1 cellular context compared by ENCODE assay signal in genomic region chr2:191318729-191319078, GRCh38.
TF ChIP-seq lines count a peak whose summit lies in the region.

No MANE protein-coding gene starts in this region.

TF ChIP-seq in HepG2, 621 proteins besides CTCF, POLR2A, EP300 and RAD21 (continued from another document and continues in another):
- no peak for TF ChIP-seq FOXO4 (CRISPR knock-in tag; conservative IDR thresholded peaks at IDR 0.05)
- peak; percentile 67 for TF ChIP-seq ZNF652 (CRISPR knock-in tag; IDR thresholded peaks at IDR 0.05; ENCODE audit: borderline replicate concordance, low read depth)
- no peak for TF ChIP-seq TFDP1 (CRISPR knock-in tag; IDR thresholded peaks at IDR 0.05; ENCODE audit: borderline replicate concordance)
- no peak for TF ChIP-seq HOXA7 (CRISPR knock-in tag; IDR thresholded peaks at IDR 0.05)
- no peak for TF ChIP-seq IKZF4 (CRISPR knock-in tag; IDR thresholded peaks at IDR 0.05; ENCODE audit: borderline replicate concordance, low read depth, not compliant biosample characterization)
- no peak for TF ChIP-seq NCOA1 (CRISPR knock-in tag; IDR thresholded peaks at IDR 0.05)
- no peak for TF ChIP-seq ZNF274 (CRISPR knock-in tag; IDR thresholded peaks at IDR 0.05)
- no peak for TF ChIP-seq ZNF253 (CRISPR knock-in tag; IDR thresholded peaks at IDR 0.05; ENCODE audit: borderline replicate concordance)
- no peak for TF ChIP-seq ZBED4 (CRISPR knock-in tag; IDR thresholded peaks at IDR 0.05; ENCODE audit: borderline replicate concordance)
- 0 out of 2 replicates have a peak, but pooled peaks have one; percentile 6 for TF ChIP-seq ETV5 (CRISPR knock-in tag; IDR thresholded peaks at IDR 0.05; ENCODE audit: borderline replicate concordance)
- TF ChIP-seq TRAFD1 (CRISPR knock-in tag; IDR thresholded peaks at IDR 0.05; ENCODE audit: borderline replicate concordance): no peak
- no peak for TF ChIP-seq ZNF451 (CRISPR knock-in tag; IDR thresholded peaks at IDR 0.05)
- TF ChIP-seq ELF4 (CRISPR knock-in tag; IDR thresholded peaks at IDR 0.05; ENCODE audit: borderline replicate concordance): no peak
- no peak for TF ChIP-seq RNF219 (CRISPR knock-in tag; IDR thresholded peaks at IDR 0.05)
- TF ChIP-seq CERS6 (CRISPR knock-in tag; IDR thresholded peaks at IDR 0.05): no peak
- TF ChIP-seq ZKSCAN1 (IDR thresholded peaks at IDR 0.05; ENCODE audit: low read length): no peak
- TF ChIP-seq ZNF737 (CRISPR knock-in tag; IDR thresholded peaks at IDR 0.05; ENCODE audit: borderline replicate concordance): no peak
- TF ChIP-seq ZNF383 (CRISPR knock-in tag; IDR thresholded peaks at IDR 0.05; ENCODE audit: borderline replicate concordance): no peak
- TF ChIP-seq ZNF484 (CRISPR knock-in tag; IDR thresholded peaks at IDR 0.05; ENCODE audit: borderline replicate concordance, low read depth): no peak
- no peak for TF ChIP-seq EZH2 (conservative IDR thresholded peaks at IDR 0.05; ENCODE audit: low read depth, low read length)
- no peak for TF ChIP-seq ZNF724P (CRISPR knock-in tag; IDR thresholded peaks at IDR 0.05; ENCODE audit: borderline replicate concordance)
- TF ChIP-seq STAT5B (CRISPR knock-in tag; IDR thresholded peaks at IDR 0.05): no peak
- no peak for TF ChIP-seq NR3C1 (CRISPR knock-in tag; IDR thresholded peaks at IDR 0.05)
- TF ChIP-seq ZNF33B (CRISPR knock-in tag; IDR thresholded peaks at IDR 0.05): no peak
- TF ChIP-seq KLF15 (CRISPR knock-in tag; IDR thresholded peaks at IDR 0.05; ENCODE audit: borderline replicate concordance): no peak
- TF ChIP-seq TFDP2 (CRISPR knock-in tag; IDR thresholded peaks at IDR 0.05): no peak; the same call in 1 of the 2 replicates
- TF ChIP-seq ZNF296 (CRISPR knock-in tag; conservative IDR thresholded peaks at IDR 0.05): no peak
- no peak for TF ChIP-seq NKX3-1 (CRISPR knock-in tag; IDR thresholded peaks at IDR 0.05)
- no peak for TF ChIP-seq ZNF10 (CRISPR knock-in tag; IDR thresholded peaks at IDR 0.05; ENCODE audit: borderline replicate concordance, low read depth)
- peak; percentile 67; the same call in 1 of the 2 replicates for TF ChIP-seq SIX4 (CRISPR knock-in tag; IDR thresholded peaks at IDR 0.05)
- TF ChIP-seq ZNF24 (IDR thresholded peaks at IDR 0.05): no peak
- TF ChIP-seq ZBTB34 (CRISPR knock-in tag; IDR thresholded peaks at IDR 0.05): no peak
- TF ChIP-seq ZFY (CRISPR knock-in tag; IDR thresholded peaks at IDR 0.05): no peak
- no peak for TF ChIP-seq ZNF430 (CRISPR knock-in tag; IDR thresholded peaks at IDR 0.05)
- TF ChIP-seq MLX (CRISPR knock-in tag; IDR thresholded peaks at IDR 0.05): no peak
- TF ChIP-seq ZNF572 (CRISPR knock-in tag; IDR thresholded peaks at IDR 0.05): no peak
- no peak for TF ChIP-seq CENPBD1 (CRISPR knock-in tag; IDR thresholded peaks at IDR 0.05; ENCODE audit: borderline replicate concordance, low read depth)
- TF ChIP-seq ZC3H13 (CRISPR knock-in tag; IDR thresholded peaks at IDR 0.05): no peak
- TF ChIP-seq PBX2 (CRISPR knock-in tag; IDR thresholded peaks at IDR 0.05): no peak
- no peak for TF ChIP-seq ZNF615 (CRISPR knock-in tag; IDR thresholded peaks at IDR 0.05; ENCODE audit: borderline replicate concordance)
- TF ChIP-seq HNRNPLL (IDR thresholded peaks at IDR 0.05; ENCODE audit: low read depth, low read length, poor library complexity, severe bottlenecking): no peak
- TF ChIP-seq NR2F6 (IDR thresholded peaks at IDR 0.05): 0 out of 2 replicates have a peak, but pooled peaks have one; percentile 13
- TF ChIP-seq NR2F6 (CRISPR knock-in tag; IDR thresholded peaks at IDR 0.05): no peak
